Comparison of ENCODE assay signal across 1 cellular context in genomic region chr17:39750131-39751015, GRCh38.
A peak's percentile ranks its signal among the peaks of the same experiment; 100 is the strongest.
TF ChIP-seq lines count a peak whose summit lies in the region.

No MANE protein-coding gene starts in this region.

TF ChIP-seq in HepG2, 621 proteins besides CTCF, POLR2A, EP300 and RAD21 (continued from another document and continues in another):
- TF ChIP-seq ZBTB46 (CRISPR knock-in tag; IDR thresholded peaks at IDR 0.05; ENCODE audit: borderline replicate concordance), result no peak
- no peak for TF ChIP-seq ZSCAN9 (CRISPR knock-in tag; IDR thresholded peaks at IDR 0.05; ENCODE audit: borderline replicate concordance)
- no peak for TF ChIP-seq LCORL (IDR thresholded peaks at IDR 0.05)
- TF ChIP-seq LCORL (CRISPR knock-in tag; IDR thresholded peaks at IDR 0.05), result peak; percentile 74
- no peak for TF ChIP-seq NFE2L2 (IDR thresholded peaks at IDR 0.05; ENCODE audit: low read length)
- peak; percentile 81 for TF ChIP-seq ZNF740 (CRISPR knock-in tag; IDR thresholded peaks at IDR 0.05)
- no peak for TF ChIP-seq MTA3 (CRISPR knock-in tag; IDR thresholded peaks at IDR 0.05)
- TF ChIP-seq HNRNPK (IDR thresholded peaks at IDR 0.05; ENCODE audit: low read depth, low read length, poor library complexity, severe bottlenecking), result no peak
- 0 out of 2 replicates have a peak, but pooled peaks have one; percentile 45 for TF ChIP-seq HBP1 (CRISPR knock-in tag; IDR thresholded peaks at IDR 0.05; ENCODE audit: low read depth)
- peak; percentile 64; the same call in 1 of the 2 replicates for TF ChIP-seq ZSCAN31 (CRISPR knock-in tag; IDR thresholded peaks at IDR 0.05; ENCODE audit: low read depth)
- TF ChIP-seq ZFP91 (CRISPR knock-in tag; IDR thresholded peaks at IDR 0.05; ENCODE audit: borderline replicate concordance), result peak; percentile 88
- peak; percentile 54; the same call in 1 of the 2 replicates for TF ChIP-seq ATF3 (CRISPR knock-in tag; IDR thresholded peaks at IDR 0.05)
- no peak for TF ChIP-seq EED (CRISPR knock-in tag; IDR thresholded peaks at IDR 0.05)
- TF ChIP-seq ZNF547 (CRISPR knock-in tag; IDR thresholded peaks at IDR 0.05), result peak; percentile 75; the same call in 1 of the 2 replicates
- peak; percentile 25; the same call in 1 of the 2 replicates for TF ChIP-seq KDM1A (CRISPR knock-in tag; IDR thresholded peaks at IDR 0.05)
- no peak for TF ChIP-seq FOXA1 (IDR thresholded peaks at IDR 0.05)
- TF ChIP-seq FOXA1 (CRISPR knock-in tag; IDR thresholded peaks at IDR 0.05), result peak; percentile 25; the same call in 1 of the 2 replicates
- TF ChIP-seq ZNF496 (CRISPR knock-in tag; IDR thresholded peaks at IDR 0.05; ENCODE audit: insufficient replicate concordance), result no peak
- TF ChIP-seq ZNF614 (CRISPR knock-in tag; IDR thresholded peaks at IDR 0.05; ENCODE audit: borderline replicate concordance), result 0 out of 2 replicates have a peak, but pooled peaks have one; percentile 12
- no peak for TF ChIP-seq MAF1 (CRISPR knock-in tag; IDR thresholded peaks at IDR 0.05; ENCODE audit: borderline replicate concordance)
- TF ChIP-seq ETS1 (CRISPR knock-in tag; IDR thresholded peaks at IDR 0.05), result no peak
- no peak for TF ChIP-seq KLF12 (CRISPR knock-in tag; IDR thresholded peaks at IDR 0.05; ENCODE audit: borderline replicate concordance)
- TF ChIP-seq ZNF792 (CRISPR knock-in tag; IDR thresholded peaks at IDR 0.05), result no peak
- TF ChIP-seq FIP1L1 (IDR thresholded peaks at IDR 0.05; ENCODE audit: borderline replicate concordance, insufficient read depth, low read depth, low read length), result no peak
- no peak for TF ChIP-seq PAX8 (CRISPR knock-in tag; IDR thresholded peaks at IDR 0.05; ENCODE audit: borderline replicate concordance)
- no peak for TF ChIP-seq ZNF816 (CRISPR knock-in tag; IDR thresholded peaks at IDR 0.05; ENCODE audit: borderline replicate concordance)
- TF ChIP-seq HOXA7 (CRISPR knock-in tag; IDR thresholded peaks at IDR 0.05), result no peak
- TF ChIP-seq SKIL (CRISPR knock-in tag; IDR thresholded peaks at IDR 0.05; ENCODE audit: borderline replicate concordance), result 0 out of 2 replicates have a peak, but pooled peaks have one; percentile 33
- no peak for TF ChIP-seq ZNF652 (CRISPR knock-in tag; IDR thresholded peaks at IDR 0.05; ENCODE audit: borderline replicate concordance, low read depth)
- peak; percentile 94; the same call in 1 of the 2 replicates for TF ChIP-seq ZNF784 (CRISPR knock-in tag; IDR thresholded peaks at IDR 0.05; ENCODE audit: borderline replicate concordance)
- TF ChIP-seq ZNF225 (CRISPR knock-in tag; IDR thresholded peaks at IDR 0.05), result peak; percentile 65; the same call in 1 of the 2 replicates
- TF ChIP-seq ZNF34 (CRISPR knock-in tag; IDR thresholded peaks at IDR 0.05; ENCODE audit: borderline replicate concordance), result no peak
- peak; percentile 34; the same call in 1 of the 2 replicates for TF ChIP-seq MED13 (CRISPR knock-in tag; IDR thresholded peaks at IDR 0.05)
- TF ChIP-seq RARA (CRISPR knock-in tag; IDR thresholded peaks at IDR 0.05), result peak; percentile 65
- no peak for TF ChIP-seq AKNA (CRISPR knock-in tag; IDR thresholded peaks at IDR 0.05; ENCODE audit: borderline replicate concordance)
- TF ChIP-seq ZNF335 (CRISPR knock-in tag; IDR thresholded peaks at IDR 0.05), result peak; percentile 59; the same call in 1 of the 2 replicates
- peak; percentile 39; the same call in 1 of the 2 replicates for TF ChIP-seq ZNF281 (CRISPR knock-in tag; IDR thresholded peaks at IDR 0.05; ENCODE audit: borderline replicate concordance)
- TF ChIP-seq JUND (CRISPR knock-in tag; IDR thresholded peaks at IDR 0.05), result no peak; the same call in none of the 2 replicates
- TF ChIP-seq MIER2 (CRISPR knock-in tag; IDR thresholded peaks at IDR 0.05), result no peak
- TF ChIP-seq RFX5 (IDR thresholded peaks at IDR 0.05; ENCODE audit: low read depth, low read length), result no peak
- no peak for TF ChIP-seq SNAI1 (CRISPR knock-in tag; IDR thresholded peaks at IDR 0.05; ENCODE audit: borderline replicate concordance)
- TF ChIP-seq ZNF703 (CRISPR knock-in tag; IDR thresholded peaks at IDR 0.05; ENCODE audit: borderline replicate concordance), result no peak
- TF ChIP-seq ZNF598 (CRISPR knock-in tag; IDR thresholded peaks at IDR 0.05; ENCODE audit: borderline replicate concordance), result peak; percentile 84; the same call in 1 of the 2 replicates
- no peak for TF ChIP-seq LBX2 (CRISPR knock-in tag; IDR thresholded peaks at IDR 0.05; ENCODE audit: borderline replicate concordance)
- TF ChIP-seq HCFC1 (IDR thresholded peaks at IDR 0.05; ENCODE audit: low read depth, low read length), result no peak
- TF ChIP-seq ZNF713 (CRISPR knock-in tag; IDR thresholded peaks at IDR 0.05), result no peak
- no peak for TF ChIP-seq HOXA5 (CRISPR knock-in tag; IDR thresholded peaks at IDR 0.05)
- TF ChIP-seq ZFP82 (CRISPR knock-in tag; IDR thresholded peaks at IDR 0.05; ENCODE audit: borderline replicate concordance), result no peak
